8 cellular contexts compared by ENCODE assay signal in genomic region chr17:58417300-58418092, GRCh38.
DNase-seq lines count a peak whose midpoint lies in the region; ATAC-seq and FAIRE-seq lines count a peak whose summit lies in the region.

TSS of gene RNF43 (minus strand) at chr17:58417534. CDS start at chr17:58415577, 1,957 bp downstream.

- peak within 1 kb of the TSS in 3 of 10 experiments; percentile 29 to 42 (median 40); a peak in 4 of 20 replicates for H3K4me3 ChIP-seq in BLaER1 treated with 17β-estradiol and CSF1 and Interleukin-3, amounts not matched to agents 10 nM and 100 nM

- no peaks in the 10 kb centered on the region for H3K9me3 ChIP-seq in BLaER1 treated with 17β-estradiol and CSF1 and Interleukin-3, amounts not matched to agents 10 nM and 100 nM (replicated peaks in 1 of 11)

- peak; percentile 96 for ATAC-seq in HG03439 (IDR thresholded peaks at IDR 0.05; ENCODE audit: unreplicated experiment)

- no peaks in the 10 kb centered on the region for H3K27me3 ChIP-seq in BLaER1 treated with 17β-estradiol and CSF1 and Interleukin-3, amounts not matched to agents 10 nM and 100 nM

- peak within 1 kb of the TSS in 4 of 11 experiments; percentile 0 to 40 (median 28); a peak in 5 of 22 replicates for H3K9ac ChIP-seq in BLaER1 treated with 17β-estradiol and CSF1 and Interleukin-3, amounts not matched to agents 10 nM and 100 nM

- DNase-seq in GM19239 (ENCODE audit: insufficient read length, low spot score) (peak; percentile 80), NCI-H446 treated with DMSO at 0.1 percent for 48 hours (lab: John Stamatoyannopoulos, UW) (peak; percentile 30), dedifferentiated amniotic fluid mesenchymal stem cell (ENCODE audit: extremely low spot score) (peak; percentile 80), left kidney (ENCODE audit: low read depth, low spot score) (peak; percentile 97)
- peak; percentile 89 to 90 for DNase-seq in activated CD4-positive, alpha-beta T cell treated with anti-CD3 and anti-CD28 coated beads for 4 hours
- DNase-seq in stimulated activated CD4-positive, alpha-beta T cell treated with anti-CD3 and anti-CD28 coated beads, Interleukin-2, amount 100 ng/mL, for 24 hours, result peak; percentile 83 to 90

- H4K20me1 ChIP-seq in BLaER1 treated with 17β-estradiol and CSF1 and Interleukin-3, amounts not matched to agents 10 nM and 100 nM, result no peaks in the 10 kb centered on the region

- H3K4me1 ChIP-seq in BLaER1 treated with 17β-estradiol and CSF1 and Interleukin-3, amounts not matched to agents 10 nM and 100 nM, result peaks cover 0 to 19% (median 12%) of the 10 kb centered on the region in 10 experiments; a peak in 16 of 20 replicates

- FAIRE-seq in GM19239 (lab: Jason Lieb, UNC), result peak; percentile 99

- H3K36me3 ChIP-seq in BLaER1 treated with 17β-estradiol and CSF1 and Interleukin-3, amounts not matched to agents 10 nM and 100 nM, result no peaks in the 10 kb centered on the region

- no peak within 1 kb of the TSS for H3K27ac ChIP-seq in BLaER1 treated with 17β-estradiol and CSF1 and Interleukin-3, amounts not matched to agents 10 nM and 100 nM

- H3K4me2 ChIP-seq in BLaER1 treated with 17β-estradiol and CSF1 and Interleukin-3, amounts not matched to agents 10 nM and 100 nM, result peak within 1 kb of the TSS; percentile 34 to 78 (median 60); a peak in 21 of 22 replicates

Comparison
In these comparisons a context has a peak if more than half of its experiments do, and no peak if none do; other contexts are left out.
1. DNase-seq: peak in every context shown above with its lines; median percentile 97 in left kidney; 90 in activated CD4-positive, alpha-beta T cell treated with anti-CD3 and anti-CD28 coated beads for 4 hours; 86 in stimulated activated CD4-positive, alpha-beta T cell treated with anti-CD3 and anti-CD28 coated beads, Interleukin-2, amount 100 ng/mL, for 24 hours; 80 in GM19239; 80 in dedifferentiated amniotic fluid mesenchymal stem cell; 30 in NCI-H446 treated with DMSO at 0.1 percent for 48 hours.